In genomic region chr1:229508823-229509337, GRCh38 we compare ENCODE assay signal across 8 cellular contexts. TPM values are rescaled to one million over a fixed set of nuclear protein-coding genes. Genes with fewer than 3 reads are reported as not detected.
DNase-seq lines count a peak whose midpoint lies in the region; ATAC-seq and TF ChIP-seq lines count a peak whose summit lies in the region.

No MANE protein-coding gene starts in this region.

- H3K36me3 Mint-ChIP-seq in activated CD4-positive, alpha-beta T cell treated with anti-CD3 and anti-CD28 coated beads for 36 hours (ENCODE audit: low read depth): peaks cover 7% of the 10 kb centered on the region
- H3K36me3 Mint-ChIP-seq in activated CD4-positive, alpha-beta memory T cell treated with anti-CD3 and anti-CD28 coated beads, Interleukin-2, amount 10 ng/mL, durations not matched to agents 7 days and 5 days (ENCODE audit: low read depth): peaks cover 4% of the 10 kb centered on the region

- H3K4me3 ChIP-seq in heart right ventricle (peak overlapping the region; percentile 78 to 100 (median 97)), skeletal muscle tissue (ENCODE audit: low read length in 3 of 3) (peak overlapping the region; percentile 94 to 95 (median 95))

- peaks cover 24% of the 10 kb centered on the region for H3K4me1 Mint-ChIP-seq in activated CD4-positive, alpha-beta T cell treated with anti-CD3 and anti-CD28 coated beads for 36 hours
- H3K4me1 Mint-ChIP-seq in activated CD4-positive, alpha-beta memory T cell treated with anti-CD3 and anti-CD28 coated beads, Interleukin-2, amount 10 ng/mL, durations not matched to agents 7 days and 5 days: peaks cover 35% of the 10 kb centered on the region

- CTCF ChIA-PET in activated CD4-positive, alpha-beta T cell treated with anti-CD3 and anti-CD28 coated beads for 36 hours (lab: Charles Lee): interaction anchor here (0.6 to 2.1 kb wide), 4 partner anchors 12 to 250 kb away, joined by 3 to 8 read pairs (median 4); no protein-coding TSS in a partner anchor
- CTCF ChIA-PET in activated CD4-positive, alpha-beta memory T cell treated with anti-CD3 and anti-CD28 coated beads, Interleukin-2, amount 10 ng/mL, durations not matched to agents 7 days and 5 days (lab: Charles Lee): interaction anchor here (1.0 to 2.5 kb wide), 3 partner anchors 50 to 254 kb away, joined by 3 to 14 read pairs (median 3); partner anchors contain the start of gene ABCB10

- H3K27ac ChIP-seq in heart right ventricle (peak overlapping the region; percentile 76 to 98 (median 92)), skeletal muscle tissue (ENCODE audit: low read depth, low read length) (peak overlapping the region; percentile 95)

- peaks cover 3 to 26% (median 20%) of the 10 kb centered on the region in 9 donors for H3K4me1 ChIP-seq in heart right ventricle
- peaks cover 7 to 23% (median 19%) of the 10 kb centered on the region in 3 donors for H3K4me1 ChIP-seq in skeletal muscle tissue (ENCODE audit: control insufficient read depth in 3 of 3, insufficient read depth in 3 of 3, low read length in 3 of 3)

- H3K9me3 Mint-ChIP-seq in activated CD4-positive, alpha-beta T cell treated with anti-CD3 and anti-CD28 coated beads for 36 hours (ENCODE audit: low read depth): no peaks in the 10 kb centered on the region
- H3K9me3 Mint-ChIP-seq in activated CD4-positive, alpha-beta memory T cell treated with anti-CD3 and anti-CD28 coated beads, Interleukin-2, amount 10 ng/mL, durations not matched to agents 7 days and 5 days: no peaks in the 10 kb centered on the region

- DNase-seq in activated CD4-positive, alpha-beta T cell treated with anti-CD3 and anti-CD28 coated beads for 36 hours: no peak
- DNase-seq in activated CD4-positive, alpha-beta T cell treated with anti-CD3 and anti-CD28 coated beads, Interleukin-2, amount 50 U/mL, for 4 hours: no peak
- DNase-seq in activated CD4-positive, alpha-beta memory T cell treated with anti-CD3 and anti-CD28 coated beads, Interleukin-2, amount 10 ng/mL, durations not matched to agents 7 days and 5 days: no peak
- DNase-seq in heart right ventricle: no peak
- DNase-seq in UCSD-AML1 (lab: John Stamatoyannopoulos, UW; ENCODE audit: unreplicated experiment): no peak
- no peak for DNase-seq in A172 (ENCODE audit: low spot score)

- peak overlapping the region; percentile 97 to 99 (median 98) for H3K9ac ChIP-seq in skeletal muscle tissue (ENCODE audit: low read depth in 1 of 3, low read length in 3 of 3)

- H3K9me3 ChIP-seq in heart right ventricle: no peaks in the 10 kb centered on the region
- no peaks in the 10 kb centered on the region for H3K9me3 ChIP-seq in skeletal muscle tissue (ENCODE audit: control insufficient read depth in 3 of 3, low read length in 3 of 3)

- H3K27ac Mint-ChIP-seq in activated CD4-positive, alpha-beta T cell treated with anti-CD3 and anti-CD28 coated beads for 36 hours: peak overlapping the region; percentile 92
- peak overlapping the region; percentile 89 for H3K27ac Mint-ChIP-seq in activated CD4-positive, alpha-beta memory T cell treated with anti-CD3 and anti-CD28 coated beads, Interleukin-2, amount 10 ng/mL, durations not matched to agents 7 days and 5 days

- H3K4me3 Mint-ChIP-seq in activated CD4-positive, alpha-beta T cell treated with anti-CD3 and anti-CD28 coated beads for 36 hours: peak overlapping the region; percentile 95
- H3K4me3 Mint-ChIP-seq in activated CD4-positive, alpha-beta memory T cell treated with anti-CD3 and anti-CD28 coated beads, Interleukin-2, amount 10 ng/mL, durations not matched to agents 7 days and 5 days: peak overlapping the region; percentile 83

- H3K27me3 ChIP-seq in heart right ventricle (no peaks in the 10 kb centered on the region), skeletal muscle tissue (ENCODE audit: control insufficient read depth in 3 of 3, insufficient read depth in 3 of 3, low read length in 3 of 3) (no peaks in the 10 kb centered on the region)

- no peak for ATAC-seq in activated CD4-positive, alpha-beta T cell treated with anti-CD3 and anti-CD28 coated beads for 36 hours
- ATAC-seq in heart right ventricle (peak in 5 of 8 donors; percentile 2 to 31 (median 5)), GM21367 (IDR thresholded peaks at IDR 0.05; ENCODE audit: unreplicated experiment) (no peak)

- no peaks in the 10 kb centered on the region for H3K27me3 Mint-ChIP-seq in activated CD4-positive, alpha-beta T cell treated with anti-CD3 and anti-CD28 coated beads for 36 hours
- no peaks in the 10 kb centered on the region for H3K27me3 Mint-ChIP-seq in activated CD4-positive, alpha-beta memory T cell treated with anti-CD3 and anti-CD28 coated beads, Interleukin-2, amount 10 ng/mL, durations not matched to agents 7 days and 5 days

- POLR2A ChIA-PET in activated CD4-positive, alpha-beta T cell treated with anti-CD3 and anti-CD28 coated beads for 36 hours (lab: Charles Lee): interaction anchor here (0.6 to 2.2 kb wide), 4 partner anchors 45 to 1044 kb away, joined by 3 to 7 read pairs (median 4); partner anchors contain the start of gene ABCB10
- POLR2A ChIA-PET in activated CD4-positive, alpha-beta memory T cell treated with anti-CD3 and anti-CD28 coated beads, Interleukin-2, amount 10 ng/mL, durations not matched to agents 7 days and 5 days (lab: Charles Lee): interaction anchor here (0.6 to 2.4 kb wide), 22 partner anchors 11 to 1022 kb away, joined by 3 to 24 read pairs (median 4); partner anchors contain the start of genes ABCB10, CCSAP and RAB4A

- 77 to 82% methylated on average over 7 of the region's 7 CpGs for WGBS in heart right ventricle, 2 donors

- intact Hi-C loops in activated CD4-positive, alpha-beta T cell treated with anti-CD3 and anti-CD28 coated beads for 36 hours (cut with DNase I, micrococcal nuclease): loop anchor here (1.0 to 10.0 kb wide), 10 partner anchors 49 to 1468 kb away; partner anchors contain the start of genes ABCB10 (in 2 of the 2), TAF5L (in 2 of the 2), URB2 (in 2 of the 2) and ARV1 (in 1 of the 2)
- intact Hi-C loops in heart right ventricle (cut with DNase I): loop anchor here in 2 of 10 donors (5.0 kb wide), 4 partner anchors 118 to 252 kb away; partner anchors contain the start of genes RAB4A (in 1 of the 2), TAF5L (in 1 of the 2) and URB2 (in 1 of the 2)

- H3K36me3 ChIP-seq in heart right ventricle (peaks cover 0 to 25% (median 0%) of the 10 kb centered on the region in 9 donors), skeletal muscle tissue (ENCODE audit: control insufficient read depth in 3 of 3, insufficient read depth in 3 of 3, low read length in 3 of 3) (peaks cover 0 to 9% (median 8%) of the 10 kb centered on the region in 3 donors)

- TF ChIP-seq CTCF in heart right ventricle (IDR thresholded peaks at IDR 0.05): no peak

RNA-seq across cellular contexts. Expression of gene NUP133, which starts 0.7 kb away (rescaled TPM):
- total RNA-seq in activated CD4-positive, alpha-beta T cell treated with anti-CD3 and anti-CD28 coated beads for 36 hours: 10 to 100 TPM; 53.5 to 57.5 TPM
- 10 to 100 TPM; 36.9 to 38.2 TPM for total RNA-seq in activated CD4-positive, alpha-beta memory T cell treated with anti-CD3 and anti-CD28 coated beads, Interleukin-2, amount 10 ng/mL, durations not matched to agents 7 days and 5 days
- total RNA-seq in heart right ventricle (10 to 100 TPM; 28.1 to 36.3 (median 31.4) TPM), skeletal muscle tissue (44.4 TPM)
- 10 to 100 TPM in 1 of 2 donors, 1 to 10 TPM in 1; 9.3 to 13.8 TPM for polyA plus RNA-seq in heart right ventricle
- total RNA-seq in A172 (2014; rRNA removed; shearing (Covaris generic)): 52.8 and 64.5 TPM in 2 replicates

RNA-seq across cellular contexts. Expression of gene ABCB10, which starts 49.6 kb away (rescaled TPM):
- 10 to 100 TPM; 18.4 to 30.1 TPM for total RNA-seq in activated CD4-positive, alpha-beta T cell treated with anti-CD3 and anti-CD28 coated beads for 36 hours
- total RNA-seq in activated CD4-positive, alpha-beta memory T cell treated with anti-CD3 and anti-CD28 coated beads, Interleukin-2, amount 10 ng/mL, durations not matched to agents 7 days and 5 days: 10 to 100 TPM; 29.8 to 31.1 TPM
- 10 to 100 TPM in 8 of 10 donors, 1 to 10 TPM in 2; 8.9 to 13.5 (median 11.9) TPM for total RNA-seq in heart right ventricle
- polyA plus RNA-seq in heart right ventricle: 10 to 100 TPM in 1 of 2 donors, 1 to 10 TPM in 1; 4.2 to 11.1 TPM
- 11.5 TPM for total RNA-seq in skeletal muscle tissue
- total RNA-seq in A172 (2014; rRNA removed; shearing (Covaris generic)): 52.0 and 53.3 TPM in 2 replicates

Comparison
In these comparisons a context has a peak if more than half of its experiments do, and no peak if none do; other contexts are left out.
1. ATAC-seq: peak in heart right ventricle (5 of 8); none in activated CD4-positive, alpha-beta T cell treated with anti-CD3 and anti-CD28 coated beads for 36 hours (single experiment) and GM21367 (single experiment).